Comparison of ENCODE assay signal across 22 cellular contexts in genomic region chr14:60114881-60115280, GRCh38.
"Had no signal": no experiment of that assay in that cellular context is flagged by ENCODE, and none has a peak within 500 bp of the region (broad histone marks: within the 10 kb centered on the region; RNA-seq: fewer than 3 reads in every experiment).

No MANE protein-coding gene starts in this region.

- H2AFZ ChIP-seq: neural progenitor cell had no signal

- H3K27me3 ChIP-seq: ascending aorta, neural progenitor cell, right atrium auricular region, suprapubic skin, tibial nerve had no signal

- H3K27me3 Mint-ChIP-seq: activated naive CD8-positive, alpha-beta T cell; central memory CD8-positive, alpha-beta T cell; effector memory CD8-positive, alpha-beta T cell; naive thymus-derived CD4-positive, alpha-beta T cell had no signal

- H3K27ac Mint-ChIP-seq: activated naive CD8-positive, alpha-beta T cell; naive thymus-derived CD4-positive, alpha-beta T cell; T-helper 1 cell treated with Interleukin-12 subunit alpha and Interleukin-12 subunit beta and Interleukin-4 antibody, amounts not matched to agents 30 μg/mL and 1 μg/mL, for 36 hours had no signal

- H3K4me3 ChIP-seq: ascending aorta, coronary artery, neural progenitor cell, right atrium auricular region, suprapubic skin, tibial nerve had no signal

- H3K4me1 Mint-ChIP-seq: neural progenitor cell had no signal

- H3K4me2 ChIP-seq: neural progenitor cell had no signal

- H3K27ac ChIP-seq: ascending aorta, coronary artery, neural progenitor cell, right atrium auricular region, suprapubic skin, tibial nerve, VCaP had no signal

- H3K4me3 Mint-ChIP-seq: activated naive CD8-positive, alpha-beta T cell; activated T-cell treated with anti-CD3 and anti-CD28 coated beads, Interleukin-2, amount 50 U/mL, for 72 hours; central memory CD8-positive, alpha-beta T cell; effector memory CD8-positive, alpha-beta T cell; naive thymus-derived CD4-positive, alpha-beta T cell; neural progenitor cell; T-helper 1 cell treated with Interleukin-12 subunit alpha and Interleukin-12 subunit beta and Interleukin-4 antibody, amounts not matched to agents 30 μg/mL and 1 μg/mL, for 36 hours had no signal

- H3K9me3 ChIP-seq: ascending aorta, right atrium auricular region, suprapubic skin, tibial nerve had no signal

- H3K4me1 ChIP-seq: neural progenitor cell, right atrium auricular region, suprapubic skin had no signal

- H3K9me3 Mint-ChIP-seq: activated T-cell treated with anti-CD3 and anti-CD28 coated beads, Interleukin-2, amount 50 U/mL, for 72 hours; central memory CD8-positive, alpha-beta T cell; effector memory CD8-positive, alpha-beta T cell; naive thymus-derived CD4-positive, alpha-beta T cell; neural progenitor cell; T-helper 1 cell treated with Interleukin-12 subunit alpha and Interleukin-12 subunit beta and Interleukin-4 antibody, amounts not matched to agents 30 μg/mL and 1 μg/mL, for 36 hours had no signal

- DNase-seq: activated CD4-positive, alpha-beta T cell treated with anti-CD3 and anti-CD28 coated beads for 4 hours; activated CD4-positive, alpha-beta T cell treated with anti-CD3 and anti-CD28 coated beads, Interleukin-2, amount 50 U/mL, for 4 hours; activated naive CD4-positive, alpha-beta T cell treated with Interleukin-2 at 50 U/mL for 16 hours; activated T-cell treated with anti-CD3 and anti-CD28 coated beads for 4 hours; activated T-cell treated with anti-CD3 and anti-CD28 coated beads, Interleukin-2, amount 50 U/mL, for 72 hours; effector memory CD8-positive, alpha-beta T cell; left cardiac atrium; left ventricle myocardium superior; naive thymus-derived CD4-positive, alpha-beta T cell; stimulated activated naive CD4-positive, alpha-beta T cell; SW 1271; T-helper 9 cell had no signal
